Comparison of ENCODE assay signal across 1 cellular context in genomic region chr13:78709028-78709427, GRCh38.
TF ChIP-seq lines count a peak whose summit lies in the region.

No MANE protein-coding gene starts in this region.

TF ChIP-seq in HepG2, 621 proteins besides CTCF, POLR2A, EP300 and RAD21 (continued from another document):
- TF ChIP-seq, protein P1, sequence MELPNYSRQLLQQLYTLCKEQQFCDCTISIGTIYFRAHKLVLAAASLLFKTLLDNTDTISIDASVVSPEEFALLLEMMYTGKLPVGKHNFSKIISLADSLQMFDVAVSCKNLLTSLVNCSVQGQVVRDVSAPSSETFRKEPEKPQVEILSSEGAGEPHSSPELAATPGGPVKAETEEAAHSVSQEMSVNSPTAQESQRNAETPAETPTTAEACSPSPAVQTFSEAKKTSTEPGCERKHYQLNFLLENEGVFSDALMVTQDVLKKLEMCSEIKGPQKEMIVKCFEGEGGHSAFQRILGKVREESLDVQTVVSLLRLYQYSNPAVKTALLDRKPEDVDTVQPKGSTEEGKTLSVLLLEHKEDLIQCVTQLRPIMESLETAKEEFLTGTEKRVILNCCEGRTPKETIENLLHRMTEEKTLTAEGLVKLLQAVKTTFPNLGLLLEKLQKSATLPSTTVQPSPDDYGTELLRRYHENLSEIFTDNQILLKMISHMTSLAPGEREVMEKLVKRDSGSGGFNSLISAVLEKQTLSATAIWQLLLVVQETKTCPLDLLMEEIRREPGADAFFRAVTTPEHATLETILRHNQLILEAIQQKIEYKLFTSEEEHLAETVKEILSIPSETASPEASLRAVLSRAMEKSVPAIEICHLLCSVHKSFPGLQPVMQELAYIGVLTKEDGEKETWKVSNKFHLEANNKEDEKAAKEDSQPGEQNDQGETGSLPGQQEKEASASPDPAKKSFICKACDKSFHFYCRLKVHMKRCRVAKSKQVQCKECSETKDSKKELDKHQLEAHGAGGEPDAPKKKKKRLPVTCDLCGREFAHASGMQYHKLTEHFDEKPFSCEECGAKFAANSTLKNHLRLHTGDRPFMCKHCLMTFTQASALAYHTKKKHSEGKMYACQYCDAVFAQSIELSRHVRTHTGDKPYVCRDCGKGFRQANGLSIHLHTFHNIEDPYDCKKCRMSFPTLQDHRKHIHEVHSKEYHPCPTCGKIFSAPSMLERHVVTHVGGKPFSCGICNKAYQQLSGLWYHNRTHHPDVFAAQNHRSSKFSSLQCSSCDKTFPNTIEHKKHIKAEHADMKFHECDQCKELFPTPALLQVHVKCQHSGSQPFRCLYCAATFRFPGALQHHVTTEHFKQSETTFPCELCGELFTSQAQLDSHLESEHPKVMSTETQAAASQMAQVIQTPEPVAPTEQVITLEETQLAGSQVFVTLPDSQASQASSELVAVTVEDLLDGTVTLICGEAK (IDR thresholded peaks at IDR 0.05), result no peak
- TF ChIP-seq, protein P1 (CRISPR knock-in tag; IDR thresholded peaks at IDR 0.05), result no peak
- TF ChIP-seq ZNF263 (CRISPR knock-in tag; IDR thresholded peaks at IDR 0.05) (no peak), SPEN (CRISPR knock-in tag; IDR thresholded peaks at IDR 0.05; ENCODE audit: low read depth) (no peak), REST (IDR thresholded peaks at IDR 0.05; ENCODE audit: borderline replicate concordance in 1 of 2, low read depth in 1 of 2, low read length in 2 of 2) (no peak), ZNF703 (CRISPR knock-in tag; IDR thresholded peaks at IDR 0.05; ENCODE audit: borderline replicate concordance) (no peak), KLF6 (CRISPR knock-in tag; IDR thresholded peaks at IDR 0.05) (no peak), ZNF720 (CRISPR knock-in tag; IDR thresholded peaks at IDR 0.05) (no peak), ZBTB43 (CRISPR knock-in tag; conservative IDR thresholded peaks at IDR 0.05) (no peak), CEBPG (CRISPR knock-in tag; IDR thresholded peaks at IDR 0.05) (no peak), HIC2 (CRISPR knock-in tag; IDR thresholded peaks at IDR 0.05; ENCODE audit: low read depth) (no peak), CENPT (CRISPR knock-in tag; IDR thresholded peaks at IDR 0.05; ENCODE audit: low read depth) (no peak)
- TF ChIP-seq, protein P2, sequence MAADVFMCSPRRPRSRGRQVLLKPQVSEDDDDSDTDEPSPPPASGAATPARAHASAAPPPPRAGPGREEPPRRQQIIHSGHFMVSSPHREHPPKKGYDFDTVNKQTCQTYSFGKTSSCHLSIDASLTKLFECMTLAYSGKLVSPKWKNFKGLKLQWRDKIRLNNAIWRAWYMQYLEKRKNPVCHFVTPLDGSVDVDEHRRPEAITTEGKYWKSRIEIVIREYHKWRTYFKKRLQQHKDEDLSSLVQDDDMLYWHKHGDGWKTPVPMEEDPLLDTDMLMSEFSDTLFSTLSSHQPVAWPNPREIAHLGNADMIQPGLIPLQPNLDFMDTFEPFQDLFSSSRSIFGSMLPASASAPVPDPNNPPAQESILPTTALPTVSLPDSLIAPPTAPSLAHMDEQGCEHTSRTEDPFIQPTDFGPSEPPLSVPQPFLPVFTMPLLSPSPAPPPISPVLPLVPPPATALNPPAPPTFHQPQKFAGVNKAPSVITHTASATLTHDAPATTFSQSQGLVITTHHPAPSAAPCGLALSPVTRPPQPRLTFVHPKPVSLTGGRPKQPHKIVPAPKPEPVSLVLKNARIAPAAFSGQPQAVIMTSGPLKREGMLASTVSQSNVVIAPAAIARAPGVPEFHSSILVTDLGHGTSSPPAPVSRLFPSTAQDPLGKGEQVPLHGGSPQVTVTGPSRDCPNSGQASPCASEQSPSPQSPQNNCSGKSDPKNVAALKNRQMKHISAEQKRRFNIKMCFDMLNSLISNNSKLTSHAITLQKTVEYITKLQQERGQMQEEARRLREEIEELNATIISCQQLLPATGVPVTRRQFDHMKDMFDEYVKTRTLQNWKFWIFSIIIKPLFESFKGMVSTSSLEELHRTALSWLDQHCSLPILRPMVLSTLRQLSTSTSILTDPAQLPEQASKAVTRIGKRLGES (CRISPR knock-in tag; IDR thresholded peaks at IDR 0.05; ENCODE audit: borderline replicate concordance), result no peak
